1 cellular context compared by ENCODE assay signal in the genomic region with DNA sequence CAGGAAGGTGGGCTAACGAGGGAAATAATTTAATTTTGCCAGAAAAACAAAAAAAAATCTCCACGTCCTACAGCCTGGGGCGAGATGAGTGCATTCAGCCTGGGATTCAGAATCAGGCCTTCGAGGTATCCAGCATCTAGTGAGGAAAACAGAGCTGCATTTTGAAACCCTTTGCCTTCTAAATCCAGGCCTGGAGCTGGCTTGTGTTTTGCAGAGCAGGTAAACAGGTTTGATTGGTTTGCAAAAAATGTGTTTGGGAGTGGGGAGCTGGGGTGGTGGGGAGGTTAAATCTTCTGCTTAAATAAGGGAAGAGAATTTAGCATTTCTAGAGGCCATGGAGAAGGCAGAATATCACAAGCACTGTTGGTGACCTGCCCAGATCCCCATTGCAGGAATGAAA.
TF ChIP-seq lines count a peak whose summit lies in the region.

No MANE protein-coding gene starts in this region.

TF ChIP-seq in GM23338, 12 proteins besides CTCF, POLR2A, EP300 and RAD21 (continued from another document):
- TF ChIP-seq, protein P1, sequence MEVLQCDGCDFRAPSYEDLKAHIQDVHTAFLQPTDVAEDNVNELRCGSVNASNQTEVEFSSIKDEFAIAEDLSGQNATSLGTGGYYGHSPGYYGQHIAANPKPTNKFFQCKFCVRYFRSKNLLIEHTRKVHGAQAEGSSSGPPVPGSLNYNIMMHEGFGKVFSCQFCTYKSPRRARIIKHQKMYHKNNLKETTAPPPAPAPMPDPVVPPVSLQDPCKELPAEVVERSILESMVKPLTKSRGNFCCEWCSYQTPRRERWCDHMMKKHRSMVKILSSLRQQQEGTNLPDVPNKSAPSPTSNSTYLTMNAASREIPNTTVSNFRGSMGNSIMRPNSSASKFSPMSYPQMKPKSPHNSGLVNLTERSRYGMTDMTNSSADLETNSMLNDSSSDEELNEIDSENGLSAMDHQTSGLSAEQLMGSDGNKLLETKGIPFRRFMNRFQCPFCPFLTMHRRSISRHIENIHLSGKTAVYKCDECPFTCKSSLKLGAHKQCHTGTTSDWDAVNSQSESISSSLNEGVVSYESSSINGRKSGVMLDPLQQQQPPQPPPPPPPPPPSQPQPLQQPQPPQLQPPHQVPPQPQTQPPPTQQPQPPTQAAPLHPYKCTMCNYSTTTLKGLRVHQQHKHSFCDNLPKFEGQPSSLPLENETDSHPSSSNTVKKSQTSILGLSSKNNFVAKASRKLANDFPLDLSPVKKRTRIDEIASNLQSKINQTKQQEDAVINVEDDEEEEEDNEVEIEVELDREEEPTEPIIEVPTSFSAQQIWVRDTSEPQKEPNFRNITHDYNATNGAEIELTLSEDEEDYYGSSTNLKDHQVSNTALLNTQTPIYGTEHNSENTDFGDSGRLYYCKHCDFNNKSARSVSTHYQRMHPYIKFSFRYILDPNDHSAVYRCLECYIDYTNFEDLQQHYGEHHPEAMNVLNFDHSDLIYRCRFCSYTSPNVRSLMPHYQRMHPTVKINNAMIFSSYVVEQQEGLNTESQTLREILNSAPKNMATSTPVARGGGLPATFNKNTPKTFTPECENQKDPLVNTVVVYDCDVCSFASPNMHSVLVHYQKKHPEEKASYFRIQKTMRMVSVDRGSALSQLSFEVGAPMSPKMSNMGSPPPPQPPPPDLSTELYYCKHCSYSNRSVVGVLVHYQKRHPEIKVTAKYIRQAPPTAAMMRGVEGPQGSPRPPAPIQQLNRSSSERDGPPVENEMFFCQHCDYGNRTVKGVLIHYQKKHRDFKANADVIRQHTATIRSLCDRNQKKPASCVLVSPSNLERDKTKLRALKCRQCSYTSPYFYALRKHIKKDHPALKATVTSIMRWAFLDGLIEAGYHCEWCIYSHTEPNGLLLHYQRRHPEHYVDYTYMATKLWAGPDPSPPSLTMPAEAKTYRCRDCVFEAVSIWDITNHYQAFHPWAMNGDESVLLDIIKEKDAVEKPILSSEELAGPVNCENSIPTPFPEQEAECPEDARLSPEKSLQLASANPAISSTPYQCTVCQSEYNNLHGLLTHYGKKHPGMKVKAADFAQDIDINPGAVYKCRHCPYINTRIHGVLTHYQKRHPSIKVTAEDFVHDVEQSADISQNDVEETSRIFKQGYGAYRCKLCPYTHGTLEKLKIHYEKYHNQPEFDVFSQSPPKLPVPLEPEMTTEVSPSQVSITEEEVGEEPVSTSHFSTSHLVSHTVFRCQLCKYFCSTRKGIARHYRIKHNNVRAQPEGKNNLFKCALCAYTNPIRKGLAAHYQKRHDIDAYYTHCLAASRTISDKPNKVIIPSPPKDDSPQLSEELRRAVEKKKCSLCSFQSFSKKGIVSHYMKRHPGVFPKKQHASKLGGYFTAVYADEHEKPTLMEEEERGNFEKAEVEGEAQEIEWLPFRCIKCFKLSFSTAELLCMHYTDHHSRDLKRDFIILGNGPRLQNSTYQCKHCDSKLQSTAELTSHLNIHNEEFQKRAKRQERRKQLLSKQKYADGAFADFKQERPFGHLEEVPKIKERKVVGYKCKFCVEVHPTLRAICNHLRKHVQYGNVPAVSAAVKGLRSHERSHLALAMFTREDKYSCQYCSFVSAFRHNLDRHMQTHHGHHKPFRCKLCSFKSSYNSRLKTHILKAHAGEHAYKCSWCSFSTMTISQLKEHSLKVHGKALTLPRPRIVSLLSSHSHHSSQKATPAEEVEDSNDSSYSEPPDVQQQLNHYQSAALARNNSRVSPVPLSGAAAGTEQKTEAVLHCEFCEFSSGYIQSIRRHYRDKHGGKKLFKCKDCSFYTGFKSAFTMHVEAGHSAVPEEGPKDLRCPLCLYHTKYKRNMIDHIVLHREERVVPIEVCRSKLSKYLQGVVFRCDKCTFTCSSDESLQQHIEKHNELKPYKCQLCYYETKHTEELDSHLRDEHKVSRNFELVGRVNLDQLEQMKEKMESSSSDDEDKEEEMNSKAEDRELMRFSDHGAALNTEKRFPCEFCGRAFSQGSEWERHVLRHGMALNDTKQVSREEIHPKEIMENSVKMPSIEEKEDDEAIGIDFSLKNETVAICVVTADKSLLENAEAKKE (CRISPR knock-in tag; IDR thresholded peaks at IDR 0.05), result no peak
- no peak for TF ChIP-seq POLR2AphosphoS5 (IDR thresholded peaks at IDR 0.05; ENCODE audit: low read depth)
- TF ChIP-seq EZH2phosphoT487 (IDR thresholded peaks at IDR 0.05; ENCODE audit: unreplicated experiment), result no peak
TF ChIP-seq in GM23338: peak in this region for 0.
